8 cellular contexts compared by ENCODE assay signal in the genomic region with DNA sequence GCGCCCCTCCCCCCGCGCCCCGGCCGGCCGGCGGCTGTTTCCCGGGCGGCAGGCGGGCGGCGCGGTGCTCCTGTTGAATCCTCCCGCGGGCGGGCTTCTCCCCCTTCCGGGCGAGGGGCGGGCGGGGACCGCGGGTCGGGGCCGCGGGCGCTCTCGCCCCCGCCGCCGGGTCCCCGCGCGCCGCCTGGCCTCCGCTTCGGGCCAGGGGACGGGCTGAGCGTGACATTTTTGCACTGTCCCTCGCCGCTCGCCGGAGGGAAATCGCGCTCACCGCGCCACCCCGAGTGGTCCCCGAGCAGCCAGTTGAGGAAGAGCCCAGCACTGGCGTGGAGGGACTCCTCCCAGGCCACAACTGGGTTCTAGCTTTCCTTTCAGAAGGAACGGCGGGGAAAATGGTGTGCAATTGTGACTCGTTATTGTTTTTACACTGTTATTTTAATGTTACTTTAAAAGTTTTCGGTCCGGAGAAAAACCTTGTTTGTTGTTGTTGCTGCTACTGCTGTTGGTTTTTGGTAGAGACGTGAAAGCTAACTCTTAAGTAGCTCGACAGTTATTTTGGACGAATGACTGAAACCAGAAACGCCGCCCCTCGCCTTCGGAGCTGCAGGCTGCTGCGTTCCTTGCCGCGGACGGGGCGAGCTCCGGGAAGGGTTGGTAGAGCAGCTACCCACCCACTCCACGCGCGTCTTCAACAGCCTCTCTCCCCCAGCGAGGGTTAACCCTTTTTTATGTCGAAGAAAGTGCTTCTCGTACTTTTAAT. TPM values are rescaled to one million over a fixed set of nuclear protein-coding genes. Genes with fewer than 3 reads are reported as not detected.
DNase-seq lines count a peak whose midpoint lies in the region; ATAC-seq and TF ChIP-seq lines count a peak whose summit lies in the region.

No MANE protein-coding gene starts in this region.

- peak overlapping the region; percentile 93 for H3K4me3 Mint-ChIP-seq in CD8-positive, alpha-beta T cell

- no peaks in the 10 kb centered on the region for H3K36me3 ChIP-seq in CD8-positive, alpha-beta T cell (ENCODE audit: insufficient read depth, low read length)
- H3K36me3 ChIP-seq in SJCRH30 (no peaks in the 10 kb centered on the region), testis (ENCODE audit: low read depth, missing control alignments) (no peaks in the 10 kb centered on the region)

- peak; percentile 21 for ATAC-seq in CD8-positive, alpha-beta T cell
- ATAC-seq in GM19438 (IDR thresholded peaks at IDR 0.05; ENCODE audit: low read depth, unreplicated experiment), result peak; percentile 43

- 0 to 1% methylated on average over 37 to 47 of the region's 73 CpGs for WGBS in testis, 2 donors

- peak overlapping the region; percentile 56 for H3K27ac ChIP-seq in CD8-positive, alpha-beta T cell (ENCODE audit: low read depth, low read length)
- H3K27ac ChIP-seq in SJCRH30 (peak overlapping the region; percentile 65), testis (peak overlapping the region; percentile 89 to 99)

- peaks cover 25% of the 10 kb centered on the region for H3K4me1 ChIP-seq in CD8-positive, alpha-beta T cell (ENCODE audit: insufficient read depth, low read length)
- peaks cover 3% of the 10 kb centered on the region; the same call in 1 of the 2 replicates for H3K4me1 ChIP-seq in SJCRH30
- peaks cover 8% of the 10 kb centered on the region for H3K4me1 ChIP-seq in testis

- peaks cover 43% of the 10 kb centered on the region for H3K4me1 Mint-ChIP-seq in CD8-positive, alpha-beta T cell (ENCODE audit: low read depth)

- CTCF ChIA-PET in CD8-positive, alpha-beta T cell (lab: Charles Lee), result interaction anchor here (0.7 to 4.3 kb wide), 12 partner anchors 14 to 956 kb away, joined by 3 to 31 read pairs (median 4); partner anchors contain the start of genes BRCA2 and ZAR1L

- no peaks in the 10 kb centered on the region for H3K9me3 Mint-ChIP-seq in CD8-positive, alpha-beta T cell

- peak overlapping the region; percentile 79 for H3K4me3 ChIP-seq in CD8-positive, alpha-beta T cell (ENCODE audit: low read depth, low read length)
- H3K4me3 ChIP-seq in SJCRH30 (peak overlapping the region; percentile 87), testis (peak overlapping the region; percentile 77 to 91)

- POLR2A ChIA-PET in CD8-positive, alpha-beta T cell (lab: Charles Lee), result interaction anchor here (0.7 to 1.7 kb wide), 6 partner anchors 9 to 1231 kb away, joined by 3 to 7 read pairs (median 4); partner anchors contain the start of genes N4BP2L1 and RFC3

- DNase-seq in CD8-positive, alpha-beta T cell, result peak; percentile 17 to 68 (median 55)
- DNase-seq in HK-2 (ENCODE audit: unreplicated experiment), result peak; percentile 52
- peak; percentile 77 to 78 for DNase-seq in SJCRH30
- DNase-seq in activated naive CD4-positive, alpha-beta T cell treated with Interleukin-2 at 50 U/mL for 16 hours, result peak; percentile 61
- peak; percentile 20 for DNase-seq in glomerular endothelial cell (ENCODE audit: extremely low read depth, low read depth, low spot score)
- DNase-seq in occipital lobe (lab: John Stamatoyannopoulos, UW), result peak; percentile 57
- peak; percentile 82 for DNase-seq in testis

- no peaks in the 10 kb centered on the region for H3K27me3 ChIP-seq in CD8-positive, alpha-beta T cell (ENCODE audit: insufficient read depth, low read length)
- H3K27me3 ChIP-seq in SJCRH30, result no peaks in the 10 kb centered on the region
- no peaks in the 10 kb centered on the region for H3K27me3 ChIP-seq in testis

- intact Hi-C loops in CD8-positive, alpha-beta T cell (cut with DNase I, micrococcal nuclease), result loop anchor here (2.0 to 5.0 kb wide), 7 partner anchors 64 to 1230 kb away; partner anchors contain the start of genes BRCA2 (in 1 of the 2), RFC3 (in 1 of the 2) and ZAR1L (in 1 of the 2)
- intact Hi-C loops in testis (cut with DNase I; ENCODE audit: low total_unique reads), result loop anchor here (5.0 kb wide), 1 partner anchor 955 kb away; no protein-coding TSS in a partner anchor

- no peaks in the 10 kb centered on the region for H3K27me3 Mint-ChIP-seq in CD8-positive, alpha-beta T cell (ENCODE audit: low read depth)

- TF ChIP-seq CTCF in CD8-positive, alpha-beta T cell (IDR thresholded peaks at IDR 0.05), result no peak
- TF ChIP-seq CTCF in testis (IDR thresholded peaks at IDR 0.05), result peak in 2 of 3 experiments; percentile 17 to 23

- no peaks in the 10 kb centered on the region for H3K9me3 ChIP-seq in CD8-positive, alpha-beta T cell (ENCODE audit: low read length)
- no peaks in the 10 kb centered on the region for H3K9me3 ChIP-seq in SJCRH30 (replicated peaks)
- no peaks in the 10 kb centered on the region for H3K9me3 ChIP-seq in testis

- peak overlapping the region; percentile 88 for H3K27ac Mint-ChIP-seq in CD8-positive, alpha-beta T cell

- TF ChIP-seq POLR2A in testis (IDR thresholded peaks at IDR 0.05), result no peak

- peaks cover 8% of the 10 kb centered on the region for H3K36me3 Mint-ChIP-seq in CD8-positive, alpha-beta T cell

RNA-seq across cellular contexts. Expression of gene PDS5B, which starts 0.9 kb away (rescaled TPM):
- 10 to 100 TPM; 44.9 to 45.6 TPM for total RNA-seq in CD8-positive, alpha-beta T cell
- total RNA-seq in SJCRH30 (2014; rRNA removed; shearing (Covaris generic)), result 69.3 and 83.7 TPM in 2 replicates
- total RNA-seq in glomerular endothelial cell (21.8 and 26.4 TPM in 2 replicates), occipital lobe (166 TPM), testis (10 to 100 TPM; 46.3 to 52.4 TPM)
- 19.0 TPM for polyA plus RNA-seq in testis (ENCODE audit: insufficient read depth, low read depth, low replicate concordance)

RNA-seq across cellular contexts. Expression of gene N4BP2L2, which starts 48.6 kb away (rescaled TPM):
- 100 to 1,000 TPM; 141 to 149 TPM for total RNA-seq in CD8-positive, alpha-beta T cell
- 98.5 and 134 TPM in 2 replicates for total RNA-seq in SJCRH30 (2014; rRNA removed; shearing (Covaris generic))
- 32.4 and 66.3 TPM in 2 replicates for total RNA-seq in glomerular endothelial cell
- 200 TPM for total RNA-seq in occipital lobe
- 100 to 1,000 TPM; 187 to 197 TPM for total RNA-seq in testis
- polyA plus RNA-seq in testis (ENCODE audit: insufficient read depth, low read depth, low replicate concordance), result 56.4 TPM

Comparison
In these comparisons a context has a peak if more than half of its experiments do, and no peak if none do; other contexts are left out.
1. Peak in every context shown above with its lines: DNase-seq, ATAC-seq, H3K4me3 ChIP-seq and H3K27ac ChIP-seq.
2. DNase-seq: peak in every context shown above with its lines; median percentile 82 in testis; 78 in SJCRH30; 61 in activated naive CD4-positive, alpha-beta T cell treated with Interleukin-2 at 50 U/mL for 16 hours; 57 in occipital lobe; 55 in CD8-positive, alpha-beta T cell; 52 in HK-2; 20 in glomerular endothelial cell.